17 cellular contexts compared by ENCODE assay signal in genomic region chr10:74394416-74394969, GRCh38.
A peak's percentile ranks its signal among the peaks of the same experiment; 100 is the strongest.
DNase-seq lines count a peak whose midpoint lies in the region; ATAC-seq and TF ChIP-seq lines count a peak whose summit lies in the region.
"Had no signal": no experiment of that assay in that cellular context is flagged by ENCODE, and none has a peak within 500 bp of the region (broad histone marks: within the 10 kb centered on the region; RNA-seq: fewer than 3 reads in every experiment).

No MANE protein-coding gene starts in this region.

- H3K27ac ChIP-seq in PC-3 (ENCODE audit: low read length) (no peak overlapping the region), osteoblast (ENCODE audit: low read depth, low read length) (no peak overlapping the region)
- H3K27ac ChIP-seq: HL-60 had no signal

- H3K79me2 ChIP-seq in PC-3 (ENCODE audit: low read length) (0 out of 2 replicates have a peak, but pooled peaks cover 13% of the 10 kb centered on the region), osteoblast (ENCODE audit: insufficient read depth, low read length) (no peaks in the 10 kb centered on the region)

- no peak overlapping the region for H3K27ac Mint-ChIP-seq in activated CD8-positive, alpha-beta T cell treated with anti-CD3 and anti-CD28 coated beads, Interleukin-2, amount 10 ng/mL, durations not matched to agents 7 days and 5 days
- H3K27ac Mint-ChIP-seq: T-helper 17 cell had no signal

- H3K4me2 ChIP-seq in PC-3 (ENCODE audit: low read length) (no peak overlapping the region), osteoblast (ENCODE audit: insufficient read depth, low read length) (no peak overlapping the region)

- H3K9ac ChIP-seq in PC-3 (ENCODE audit: low read length): no peak overlapping the region

- no peaks in the 10 kb centered on the region; the same call in 1 of the 2 replicates for H3K4me1 ChIP-seq in PC-3 (ENCODE audit: insufficient read depth, low read length)
- no peaks in the 10 kb centered on the region for H3K4me1 ChIP-seq in osteoblast (ENCODE audit: insufficient read depth, low read length)

- H3K9me3 ChIP-seq in PC-3 (ENCODE audit: low read length) (no peaks in the 10 kb centered on the region), osteoblast (ENCODE audit: low read depth, low read length) (no peaks in the 10 kb centered on the region)

- DNase-seq in AG09319 (ENCODE audit: extremely low read depth, low read depth) (peak; percentile 14), HCEC 1CT (peak; percentile 11), PC-3 (peak; percentile 43), osteoblast (ENCODE audit: insufficient read length, low spot score, missing footprints) (peak; percentile 3), GM03348 (ENCODE audit: low spot score) (no peak), NCI-H2171 (lab: John Stamatoyannopoulos, UW) (no peak)
- DNase-seq in activated CD8-positive, alpha-beta T cell treated with anti-CD3 and anti-CD28 coated beads, Interleukin-2, amount 10 ng/mL, durations not matched to agents 7 days and 5 days: no peak
- DNase-seq: COR-L47, DMS153, NCI-H1048, NCI-H1436 treated with DMSO at 0.1 percent for 48 hours, NCI-H2029 treated with DMSO at 0.1 percent for 48 hours, NCI-H748 treated with DMSO at 0.1 percent for 48 hours, Right ventricle myocardium superior, T-helper 17 cell had no signal

- no peaks in the 10 kb centered on the region for H3K27me3 Mint-ChIP-seq in activated CD8-positive, alpha-beta T cell treated with anti-CD3 and anti-CD28 coated beads, Interleukin-2, amount 10 ng/mL, durations not matched to agents 7 days and 5 days (ENCODE audit: low read depth)
- H3K27me3 Mint-ChIP-seq: T-helper 17 cell had no signal

- no peaks in the 10 kb centered on the region for H3K9me3 Mint-ChIP-seq in activated CD8-positive, alpha-beta T cell treated with anti-CD3 and anti-CD28 coated beads, Interleukin-2, amount 10 ng/mL, durations not matched to agents 7 days and 5 days (ENCODE audit: insufficient read depth)
- H3K9me3 Mint-ChIP-seq: CD14-positive monocyte had no signal

- TF ChIP-seq CTCF in AG09319 (IDR thresholded peaks at IDR 0.05; ENCODE audit: low read depth, low read length) (no peak), PC-3 (conservative IDR thresholded peaks at IDR 0.05; ENCODE audit: low read depth, low read length) (no peak), osteoblast (IDR thresholded peaks at IDR 0.05; ENCODE audit: extremely low read depth, low read depth, low read length) (no peak)

- CTCF ChIA-PET in PC-3 (lab: Charles Lee): no interaction called here
- CTCF ChIA-PET in activated CD8-positive, alpha-beta T cell treated with anti-CD3 and anti-CD28 coated beads, Interleukin-2, amount 10 ng/mL, durations not matched to agents 7 days and 5 days (lab: Charles Lee): interaction anchor here (0.6 to 1.4 kb wide), 2 partner anchors 26 to 809 kb away, joined by 3 to 5 read pairs; no protein-coding TSS in a partner anchor

- H4K20me1 ChIP-seq in PC-3 (ENCODE audit: low read length) (no peaks in the 10 kb centered on the region), osteoblast (ENCODE audit: insufficient read depth, low read length) (no peaks in the 10 kb centered on the region)

- ATAC-seq in PC-3: peak; percentile 85
- ATAC-seq in activated CD8-positive, alpha-beta T cell treated with anti-CD3 and anti-CD28 coated beads, Interleukin-2, amount 10 ng/mL, durations not matched to agents 7 days and 5 days: no peak
- ATAC-seq: T-helper 17 cell had no signal

- BruUV-seq in PC-3 (replicated peaks; lab: Mats Ljungman, UMichigan): no TSS peak

- H3K27me3 ChIP-seq in PC-3 (ENCODE audit: low read length) (no peaks in the 10 kb centered on the region), osteoblast (ENCODE audit: insufficient read depth, low read length) (no peaks in the 10 kb centered on the region)

- H3K9me2 ChIP-seq in PC-3 (replicated peaks; ENCODE audit: low read length): no peaks in the 10 kb centered on the region

- H3F3A ChIP-seq in PC-3 (ENCODE audit: low read length, unreplicated experiment): no peaks in the 10 kb centered on the region

- H3K36me3 ChIP-seq in PC-3 (ENCODE audit: low read depth, low read length) (peaks cover 41% of the 10 kb centered on the region), osteoblast (ENCODE audit: insufficient read depth, low read length) (no peaks in the 10 kb centered on the region)

- H3K4me3 ChIP-seq in PC-3 (ENCODE audit: low read length) (no peak overlapping the region), osteoblast (ENCODE audit: insufficient read depth, low read length) (no peak overlapping the region)

- H3K4me1 Mint-ChIP-seq in activated CD8-positive, alpha-beta T cell treated with anti-CD3 and anti-CD28 coated beads, Interleukin-2, amount 10 ng/mL, durations not matched to agents 7 days and 5 days (ENCODE audit: low read depth): no peaks in the 10 kb centered on the region

- H2AFZ ChIP-seq in PC-3 (ENCODE audit: low read length) (no peak overlapping the region), osteoblast (ENCODE audit: low read length) (no peak overlapping the region)

- POLR2A ChIA-PET in PC-3 (lab: Charles Lee; ENCODE audit: unreplicated experiment): interaction anchor here (0.6 kb wide), 1 partner anchor 249 kb away, joined by 3 read pairs; no protein-coding TSS in a partner anchor
- POLR2A ChIA-PET in activated CD8-positive, alpha-beta T cell treated with anti-CD3 and anti-CD28 coated beads, Interleukin-2, amount 10 ng/mL, durations not matched to agents 7 days and 5 days (lab: Charles Lee): no interaction called here

- peaks cover 20% of the 10 kb centered on the region for H3K36me3 Mint-ChIP-seq in activated CD8-positive, alpha-beta T cell treated with anti-CD3 and anti-CD28 coated beads, Interleukin-2, amount 10 ng/mL, durations not matched to agents 7 days and 5 days (ENCODE audit: low read depth)

- intact Hi-C loops in PC-3 (cut with micrococcal nuclease): loop anchor here (5.0 kb wide), 1 partner anchor 127 kb away; no protein-coding TSS in a partner anchor

- no peak overlapping the region for H3K4me3 Mint-ChIP-seq in activated CD8-positive, alpha-beta T cell treated with anti-CD3 and anti-CD28 coated beads, Interleukin-2, amount 10 ng/mL, durations not matched to agents 7 days and 5 days
- H3K4me3 Mint-ChIP-seq: CD14-positive monocyte, T-helper 17 cell had no signal

Comparison
In these comparisons a context has a peak if more than half of its experiments do, and no peak if none do; other contexts are left out.
1. DNase-seq: peak in AG09319 (single experiment), HCEC 1CT (single experiment), PC-3 (single experiment) and osteoblast (single experiment); none in GM03348 (single experiment), activated CD8-positive, alpha-beta T cell treated with anti-CD3 and anti-CD28 coated beads, Interleukin-2, amount 10 ng/mL, durations not matched to agents 7 days and 5 days (single experiment) and NCI-H2171 (single experiment).